In genomic region chr6:900716-901605, GRCh38 we compare ENCODE assay signal across 20 cellular contexts.
"Had no signal": no experiment of that assay in that cellular context is flagged by ENCODE, and none has a peak within 500 bp of the region (broad histone marks: within the 10 kb centered on the region; RNA-seq: fewer than 3 reads in every experiment).

No MANE protein-coding gene starts in this region.

- H3K4me1 Mint-ChIP-seq: activated CD4-positive, alpha-beta memory T cell treated with anti-CD3 and anti-CD28 coated beads, Interleukin-2, amount 10 ng/mL, durations not matched to agents 7 days and 5 days; activated CD4-positive, alpha-beta T cell treated with anti-CD3 and anti-CD28 coated beads for 36 hours had no signal

- H3K4me3 ChIP-seq: colonic mucosa, sigmoid colon, thyroid gland, uterus had no signal

- H3K27me3 ChIP-seq: colonic mucosa, sigmoid colon, thyroid gland, uterus had no signal

- H3K36me3 Mint-ChIP-seq: activated naive CD4-positive, alpha-beta T cell treated with anti-CD3 and anti-CD28 coated beads, Interleukin-2, amount 50 U/mL, for 72 hours; memory B cell had no signal

- H3K27ac ChIP-seq: colonic mucosa, sigmoid colon, thyroid gland, uterus, WERI-Rb-1 had no signal

- H3K4me3 Mint-ChIP-seq: activated CD4-positive, alpha-beta memory T cell treated with anti-CD3 and anti-CD28 coated beads, Interleukin-2, amount 10 ng/mL, durations not matched to agents 7 days and 5 days; activated CD4-positive, alpha-beta T cell treated with anti-CD3 and anti-CD28 coated beads for 36 hours; activated T-cell treated with anti-CD3 and anti-CD28 coated beads, Interleukin-2, amount 50 U/mL, for 24 hours; memory B cell; nephron; T-helper 17 cell had no signal

- H3K9me3 Mint-ChIP-seq: activated CD4-positive, alpha-beta memory T cell treated with anti-CD3 and anti-CD28 coated beads, Interleukin-2, amount 10 ng/mL, durations not matched to agents 7 days and 5 days; activated naive CD4-positive, alpha-beta T cell treated with anti-CD3 and anti-CD28 coated beads, Interleukin-2, amount 50 U/mL, for 72 hours; activated T-cell treated with anti-CD3 and anti-CD28 coated beads, Interleukin-2, amount 50 U/mL, for 24 hours; memory B cell; nephron had no signal

- H3K36me3 ChIP-seq: colonic mucosa, sigmoid colon, thyroid gland, uterus, WERI-Rb-1 had no signal

- DNase-seq: activated CD4-positive, alpha-beta memory T cell treated with anti-CD3 and anti-CD28 coated beads, Interleukin-2, amount 10 ng/mL, durations not matched to agents 7 days and 5 days; activated CD4-positive, alpha-beta T cell treated with anti-CD3 and anti-CD28 coated beads for 36 hours; activated effector memory CD4-positive, alpha-beta T cell treated with anti-CD3 and anti-CD28 coated beads, Interleukin-2, amount 50 U/mL, for 16 hours; activated T-cell treated with anti-CD3 and anti-CD28 coated beads, Interleukin-2, amount 50 U/mL, for 24 hours; central memory CD4-positive, alpha-beta T cell; colonic mucosa; effector CD4-positive, alpha-beta T cell; foreskin melanocyte; left colon; nucleus accumbens; sigmoid colon; stimulated activated CD4-positive, alpha-beta T cell treated with anti-CD3 and anti-CD28 coated beads, Interleukin-12 subunit alpha, Interleukin-12 subunit beta, amount 100 ng/mL, for 4 hours; stimulated activated CD4-positive, alpha-beta T cell treated with anti-CD3 and anti-CD28 coated beads, Interleukin-2, amount 100 ng/mL, for 24 hours; T-helper 17 cell; thyroid gland; uterus; WERI-Rb-1 had no signal

- ATAC-seq: activated CD4-positive, alpha-beta T cell treated with anti-CD3 and anti-CD28 coated beads for 36 hours; activated naive CD4-positive, alpha-beta T cell treated with anti-CD3 and anti-CD28 coated beads, Interleukin-2, amount 50 U/mL, for 72 hours; left colon; T-helper 17 cell had no signal

- H3K27ac Mint-ChIP-seq: activated CD4-positive, alpha-beta memory T cell treated with anti-CD3 and anti-CD28 coated beads, Interleukin-2, amount 10 ng/mL, durations not matched to agents 7 days and 5 days; activated CD4-positive, alpha-beta T cell treated with anti-CD3 and anti-CD28 coated beads for 36 hours; activated naive CD4-positive, alpha-beta T cell treated with anti-CD3 and anti-CD28 coated beads, Interleukin-2, amount 50 U/mL, for 72 hours; activated T-cell treated with anti-CD3 and anti-CD28 coated beads, Interleukin-2, amount 50 U/mL, for 24 hours; memory B cell; nephron; T-helper 17 cell had no signal

- H3K4me1 ChIP-seq: colonic mucosa, thyroid gland, uterus had no signal

- H3K9me3 ChIP-seq: colonic mucosa, sigmoid colon, thyroid gland, uterus had no signal
